Comparison of ENCODE assay signal across 8 cellular contexts in genomic region chr4:108030332-108030731, GRCh38. TPM values are rescaled to one million over a fixed set of nuclear protein-coding genes. Genes with fewer than 3 reads are reported as not detected.
DNase-seq lines count a peak whose midpoint lies in the region; ATAC-seq and TF ChIP-seq lines count a peak whose summit lies in the region.

No MANE protein-coding gene starts in this region.

- peak; percentile 94 for ATAC-seq in GM21619 (IDR thresholded peaks at IDR 0.05; ENCODE audit: unreplicated experiment)

- DNase-seq in GM04504 (ENCODE audit: low read depth), result peak; percentile 60
- DNase-seq in Jurkat, Clone E6-1 (ENCODE audit: low read depth, low spot score), result peak; percentile 92
- peak in 4 of 5 experiments; percentile 19 to 81 (median 54) for DNase-seq in T-helper 2 cell
- DNase-seq in astrocyte of the spinal cord (ENCODE audit: low read depth, low spot score), result peak; percentile 76
- DNase-seq in kidney tubule cell (ENCODE audit: low spot score), result peak; percentile 70
- DNase-seq in stimulated activated CD8-positive, alpha-beta memory T cell treated with anti-CD3 and anti-CD28 coated beads, Interleukin-2, amount 100 ng/mL, for 1 hour (ENCODE audit: low read depth in 2 of 2), result peak; percentile 24 to 47
- no peak for DNase-seq in mucosa of gallbladder (ENCODE audit: low spot score)

- TF ChIP-seq CTCF in astrocyte of the spinal cord (IDR thresholded peaks at IDR 0.05; ENCODE audit: low read depth, low read length), result peak; percentile 66

- no peak overlapping the region for H3K4me3 ChIP-seq in Jurkat, Clone E6-1 (ENCODE audit: low read length)
- no peak overlapping the region for H3K4me3 ChIP-seq in astrocyte of the spinal cord (ENCODE audit: low read depth, low read length)

- in situ Hi-C loops in astrocyte of the spinal cord (cut with HindIII; ENCODE audit: low sequenced_read_pairs), result no loop called here

RNA-seq across cellular contexts. Expression of gene HADH, which starts 40.6 kb away (rescaled TPM):
- polyA plus RNA-seq in Jurkat, Clone E6-1 (2012; ENCODE audit: insufficient read depth, insufficient read length), result 118 TPM
- 47.5 TPM for total RNA-seq in mucosa of gallbladder
